In the genomic region with DNA sequence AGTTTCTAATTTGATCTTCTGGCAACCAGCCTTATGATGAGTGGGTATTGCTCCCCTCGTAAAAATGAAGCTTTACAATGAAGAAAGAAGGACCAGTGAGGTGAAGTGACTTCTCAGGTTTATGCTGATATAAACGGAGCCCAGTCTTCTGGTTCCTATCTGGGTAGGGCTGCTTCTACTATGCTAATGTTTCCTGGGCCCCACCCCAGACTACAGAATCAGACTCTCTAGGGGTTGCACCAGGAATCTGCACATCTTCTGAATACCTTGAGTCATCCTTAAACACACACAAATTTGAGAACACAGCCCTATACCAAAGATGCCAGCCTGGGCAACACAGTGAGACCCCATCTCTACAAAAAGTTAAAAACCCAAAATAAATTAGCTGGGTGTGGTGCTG, we compare ENCODE assay signal across 16 cellular contexts. TPM values are rescaled to one million over a fixed set of nuclear protein-coding genes. Genes with fewer than 3 reads are reported as not detected.
DNase-seq lines count a peak whose midpoint lies in the region; ATAC-seq and TF ChIP-seq lines count a peak whose summit lies in the region.
"Had no signal": no experiment of that assay in that cellular context is flagged by ENCODE, and none has a peak within 500 bp of the region (broad histone marks: within the 10 kb centered on the region; RNA-seq: fewer than 3 reads in every experiment).

No MANE protein-coding gene starts in this region.

- TF ChIP-seq EP300 in stomach (IDR thresholded peaks at IDR 0.05): no peak

- intact Hi-C loops in stomach (cut with DNase I; ENCODE audit: low total_unique reads): no loop called here

- no peak for TF ChIP-seq POLR2A in stomach (IDR thresholded peaks at IDR 0.05)

- DNase-seq in NCI-H2196 (lab: John Stamatoyannopoulos, UW; ENCODE audit: unreplicated experiment) (peak; percentile 22), stomach (no peak), NAMALWA (ENCODE audit: low spot score) (no peak), GM13977 (ENCODE audit: low spot score) (no peak)
- DNase-seq: Caco-2; CD4-positive, alpha-beta memory T cell; GM23248; H9; NCI-H2107; NCI-H524 treated with DMSO at 0.1 percent for 48 hours; NCI-H82; OCI-M1; Right ventricle myocardium superior had no signal

- H3K36me3 ChIP-seq in esophagus (ENCODE audit: control insufficient read depth in 2 of 2, insufficient read depth in 2 of 2, low read length in 1 of 2) (no peaks in the 10 kb centered on the region), stomach (no peaks in the 10 kb centered on the region)

- H3K4me3 ChIP-seq in esophagus (ENCODE audit: low read depth in 1 of 2, low read length in 2 of 2): no peak overlapping the region
- no peak overlapping the region for H3K4me3 ChIP-seq in stomach
- H3K4me3 ChIP-seq: GM23248 had no signal

- H3K27me3 ChIP-seq in esophagus (ENCODE audit: control insufficient read depth in 1 of 2, insufficient read depth in 2 of 2, low read length in 2 of 2) (no peaks in the 10 kb centered on the region), stomach (no peaks in the 10 kb centered on the region)

- no peak for ATAC-seq in HG03354 (IDR thresholded peaks at IDR 0.05; ENCODE audit: poor library complexity, severe bottlenecking, unreplicated experiment)

- peak overlapping the region; percentile 85 for H3K27ac ChIP-seq in C4-2B
- peak overlapping the region; percentile 72 to 86 for H3K27ac ChIP-seq in esophagus (ENCODE audit: low read depth in 2 of 2, low read length in 1 of 2)
- H3K27ac ChIP-seq in stomach: peak overlapping the region; percentile 59 to 87 (median 70)
- H3K27ac ChIP-seq: GM23248 had no signal

- TF ChIP-seq CTCF in C4-2B (conservative IDR thresholded peaks at IDR 0.05) (no peak), stomach (IDR thresholded peaks at IDR 0.05) (no peak), GM13977 (IDR thresholded peaks at IDR 0.05; ENCODE audit: extremely low read depth, insufficient read depth, missing control alignments) (no peak)

- H3K9me3 ChIP-seq in esophagus (ENCODE audit: control insufficient read depth in 2 of 2, insufficient read depth in 1 of 2, low read depth in 1 of 2, low read length in 1 of 2): no peaks in the 10 kb centered on the region
- no peaks in the 10 kb centered on the region for H3K9me3 ChIP-seq in stomach
- H3K9me3 ChIP-seq: Caco-2 had no signal

- H3K4me1 ChIP-seq in esophagus (ENCODE audit: control insufficient read depth in 2 of 2, insufficient read depth in 2 of 2, low read length in 1 of 2): peaks cover 0 to 3% of the 10 kb centered on the region in 2 donors
- peaks cover 17 to 38% (median 20%) of the 10 kb centered on the region in 4 donors for H3K4me1 ChIP-seq in stomach

- WGBS in esophagus, 2 donors: 71 to 75% methylated on average over 2 of the region's 2 CpGs
- 29 to 64% (median 56%) methylated on average over 2 of the region's 2 CpGs for WGBS in stomach, 5 donors

- in situ Hi-C loops in GM13977 (cut with MboI; ENCODE audit: low pct_unique_long_range_greater_than_20kb, low sequenced_read_pairs, unreplicated experiment): no loop called here

RNA-seq across cellular contexts. Expression of a gene that starts 16.2 kb away (rescaled TPM):
- polyA plus RNA-seq in esophagus (100 to 1,000 TPM; 542 to 770 TPM), stomach (1,000 to 10,000 TPM in 1 of 3 donors, 100 to 1,000 TPM in 2; 692 to 1,046 (median 765) TPM)
- 100 to 1,000 TPM; 154 to 498 (median 339) TPM for total RNA-seq in stomach

RNA-seq across cellular contexts. Expression of a gene that starts 51.0 kb away (rescaled TPM):
- 10 to 100 TPM in 1 of 2 donors, 1 to 10 TPM in 1; 9.8 to 13.9 TPM for polyA plus RNA-seq in esophagus
- 100 to 1,000 TPM in 1 of 5 donors, 10 to 100 TPM in 2, 1 to 10 TPM in 2; 2.0 to 115 (median 36.7) TPM for total RNA-seq in stomach
- 10 to 100 TPM; 11.6 to 26.1 (median 21.8) TPM for polyA plus RNA-seq in stomach

RNA-seq across cellular contexts. Expression of a gene that starts 51.1 kb away (rescaled TPM):
- polyA plus RNA-seq in esophagus (1 to 10 TPM; 3.4 to 5.9 TPM), stomach (1 to 10 TPM; 3.2 to 4.7 (median 3.5) TPM)
- total RNA-seq in stomach: 100 to 1,000 TPM in 2 of 5 donors, 10 to 100 TPM in 2, under 1 TPM in 1; 0.87 to 168 (median 45.0) TPM
